Comparison of ENCODE assay signal across 8 cellular contexts in the genomic region with DNA sequence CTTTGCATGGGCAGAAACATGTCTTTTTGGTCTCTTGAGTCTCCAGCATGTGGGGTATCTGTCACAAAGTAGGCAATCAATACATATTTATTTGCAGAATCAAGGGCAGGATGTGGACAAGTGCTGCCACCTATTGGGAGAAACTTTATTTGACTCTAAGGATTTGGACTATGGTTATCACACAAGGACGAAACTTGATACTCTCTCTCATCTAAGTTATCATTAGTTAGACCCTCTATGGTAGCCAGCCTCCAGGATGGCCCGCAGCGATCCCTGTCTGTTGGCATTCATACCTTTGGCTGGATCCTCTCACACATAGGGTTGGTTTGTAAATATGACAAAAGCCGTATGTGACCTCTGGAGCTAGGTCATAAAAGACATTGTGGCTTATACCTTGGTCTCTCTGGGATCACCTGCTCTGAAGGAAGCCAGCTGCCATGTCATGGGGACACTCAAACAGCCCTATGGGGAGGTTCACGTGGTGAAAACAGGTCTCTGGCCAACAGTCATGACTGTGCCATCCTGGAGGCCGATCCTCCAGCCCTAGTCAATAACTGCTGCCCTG. TPM values are rescaled to one million over a fixed set of nuclear protein-coding genes. Genes with fewer than 3 reads are reported as not detected.
DNase-seq lines count a peak whose midpoint lies in the region; ATAC-seq, FAIRE-seq and TF ChIP-seq lines count a peak whose summit lies in the region.

No MANE protein-coding gene starts in this region.

- H2AFZ ChIP-seq in OCI-LY3 (ENCODE audit: low read depth, low read length), result peak overlapping the region; percentile 53; the same call in 1 of the 2 replicates

- FAIRE-seq in D721Med (lab: Jason Lieb, UNC), result no peak
- FAIRE-seq in frontal cortex (lab: Jason Lieb, UNC), result no peak

- H3K79me2 ChIP-seq in OCI-LY3 (ENCODE audit: low read length), result peaks cover 37% of the 10 kb centered on the region

- H3K36me3 ChIP-seq in HUES48 (ENCODE audit: control insufficient read depth, insufficient read depth, low read length) (no peaks in the 10 kb centered on the region), OCI-LY3 (replicated peaks; ENCODE audit: low read depth, low read length) (no peaks in the 10 kb centered on the region)

- H3K4me1 ChIP-seq in HUES48 (ENCODE audit: control insufficient read depth, insufficient read depth, low read length), result peaks cover 7% of the 10 kb centered on the region
- peaks cover 20% of the 10 kb centered on the region for H3K4me1 ChIP-seq in OCI-LY3 (ENCODE audit: low read length)

- no peaks in the 10 kb centered on the region for H3K9me3 ChIP-seq in HUES48 (ENCODE audit: control insufficient read depth, insufficient read depth, low read length)
- H3K9me3 ChIP-seq in OCI-LY3 (ENCODE audit: insufficient read depth, low read length), result no peaks in the 10 kb centered on the region

- H3K9ac ChIP-seq in HUES48 (ENCODE audit: low read depth, low read length), result no peak overlapping the region
- H3K9ac ChIP-seq in OCI-LY3 (ENCODE audit: low read length), result peak overlapping the region; percentile 82

- TF ChIP-seq CTCF in D721Med (IDR thresholded peaks at IDR 0.05; ENCODE audit: insufficient read depth, missing control alignments), result peak; percentile 48
- peak; percentile 84 for TF ChIP-seq CTCF in OCI-LY3 (IDR thresholded peaks at IDR 0.05; ENCODE audit: low read depth, low read length)

- no peak for ATAC-seq in GM18511 (IDR thresholded peaks at IDR 0.05; ENCODE audit: unreplicated experiment)

- H3K27me3 ChIP-seq in HUES48 (ENCODE audit: control insufficient read depth, insufficient read depth, low read length) (peaks cover 2% of the 10 kb centered on the region; the same call in 1 of the 2 replicates), OCI-LY3 (ENCODE audit: low read depth, low read length) (0 out of 2 replicates have a peak, but pooled peaks cover 16% of the 10 kb centered on the region)

- peak overlapping the region; percentile 91 for H3K4me2 ChIP-seq in OCI-LY3 (ENCODE audit: low read length)

- H3K4me3 ChIP-seq in HUES48 (ENCODE audit: low read depth, low read length), result peak overlapping the region; percentile 99; the same call in 1 of the 2 replicates
- peak overlapping the region; percentile 84 for H3K4me3 ChIP-seq in OCI-LY3 (ENCODE audit: low read length)

- DNase-seq in D721Med (ENCODE audit: insufficient read length, low spot score) (no peak), frontal cortex (ENCODE audit: low spot score in 2 of 2) (peak; percentile 45 to 46), occipital lobe (lab: John Stamatoyannopoulos, UW) (peak; percentile 18)
- DNase-seq in activated gamma-delta T cell treated with anti-CD3 and anti-CD28 coated beads, Interleukin-2, amount 50 U/mL, for 16 hours (ENCODE audit: low read depth), result peak; percentile 23
- no peak for DNase-seq in NK-92 treated with Interleukin-12 subunit alpha and Interleukin-12 subunit beta, amount 100 ng/mL, for 24 hours (lab: John Stamatoyannopoulos, UW)

- H4K20me1 ChIP-seq in OCI-LY3 (ENCODE audit: insufficient read depth, low read length), result peaks cover 27% of the 10 kb centered on the region

- H3K27ac ChIP-seq in HUES48 (ENCODE audit: low read depth, low read length), result no peak overlapping the region
- peak overlapping the region; percentile 17 for H3K27ac ChIP-seq in OCI-LY3 (ENCODE audit: low read length)

RNA-seq across cellular contexts. Expression of a gene that starts 1.1 kb away (rescaled TPM):
- total RNA-seq in frontal cortex, result 47.3 TPM
- 57.7 TPM for total RNA-seq in occipital lobe

RNA-seq across cellular contexts. Expression of a gene that starts 9.2 kb away (rescaled TPM):
- not detected for total RNA-seq in frontal cortex
- not detected for total RNA-seq in occipital lobe

Comparison
In these comparisons a context has a peak if more than half of its experiments do, and no peak if none do; other contexts are left out.
1. DNase-seq: peak in activated gamma-delta T cell treated with anti-CD3 and anti-CD28 coated beads, Interleukin-2, amount 50 U/mL, for 16 hours (single experiment), frontal cortex (2 of 2) and occipital lobe (single experiment); none in D721Med (single experiment) and NK-92 treated with Interleukin-12 subunit alpha and Interleukin-12 subunit beta, amount 100 ng/mL, for 24 hours (single experiment).